In genomic region chr11:59550842-59551650, GRCh38 we compare ENCODE assay signal across 8 cellular contexts. TPM values are rescaled to one million over a fixed set of nuclear protein-coding genes. Genes with fewer than 3 reads are reported as not detected.
DNase-seq lines count a peak whose midpoint lies in the region; ATAC-seq, FAIRE-seq and TF ChIP-seq lines count a peak whose summit lies in the region.

No MANE protein-coding gene starts in this region.

- no peaks in the 10 kb centered on the region for H3K9me1 ChIP-seq in keratinocyte (ENCODE audit: control insufficient read depth, extremely low read depth, insufficient read depth, low read length)

- peaks cover 6% of the 10 kb centered on the region for H3K4me1 ChIP-seq in keratinocyte (ENCODE audit: control insufficient read depth, extremely low read depth, insufficient read depth, low read length)

- dilution Hi-C loops in keratinocyte (cut with MboI; ENCODE audit: extremely low pct_ligation_motif_present, low sequenced_read_pairs) = no loop called here

- H3K36me3 ChIP-seq in WERI-Rb-1 (no peaks in the 10 kb centered on the region), keratinocyte (ENCODE audit: control insufficient read depth in 2 of 2, extremely low read depth in 1 of 2, insufficient read depth in 2 of 2, low read length in 2 of 2) (no peaks in the 10 kb centered on the region)

- H3K9me3 ChIP-seq in WERI-Rb-1 (ENCODE audit: severe bottlenecking) (no peaks in the 10 kb centered on the region), keratinocyte (ENCODE audit: control insufficient read depth, low read depth, low read length) (no peaks in the 10 kb centered on the region)

- H3K27me3 ChIP-seq in WERI-Rb-1 (ENCODE audit: insufficient read depth, low read depth, severe bottlenecking) (no peaks in the 10 kb centered on the region), keratinocyte (ENCODE audit: control insufficient read depth, extremely low read depth, insufficient read depth, low read length) (no peaks in the 10 kb centered on the region)

- TF ChIP-seq CTCF in WERI-Rb-1 (IDR thresholded peaks at IDR 0.05; ENCODE audit: low read depth, low read length) (no peak), cardiac fibroblast (IDR thresholded peaks at IDR 0.05; ENCODE audit: low read depth, low read length) (no peak), keratinocyte (optimal IDR thresholded peaks at IDR 0.05 in 1 of 3, IDR thresholded peaks at IDR 0.05 in 1 of 3, conservative IDR thresholded peaks at IDR 0.05 in 1 of 3; ENCODE audit: extremely low read depth in 1 of 3, insufficient read depth in 2 of 3, low read length in 3 of 3) (no peak)

- peak; percentile 40 for ATAC-seq in GM18505 (IDR thresholded peaks at IDR 0.05; ENCODE audit: unreplicated experiment)
- ATAC-seq in HG03064 (IDR thresholded peaks at IDR 0.05; ENCODE audit: low read depth, unreplicated experiment) = peak; percentile 50

- H2AFZ ChIP-seq in keratinocyte (ENCODE audit: control insufficient read depth, low read length) = peak overlapping the region; percentile 44

- no peak for TF ChIP-seq POLR2A in GM18505 (IDR thresholded peaks at IDR 0.05; ENCODE audit: borderline replicate concordance, extremely low read depth, insufficient read depth, insufficient read length)

- peak overlapping the region; percentile 87 for H3K27ac ChIP-seq in WERI-Rb-1
- peak overlapping the region; percentile 92 for H3K27ac ChIP-seq in keratinocyte (ENCODE audit: control insufficient read depth, insufficient read depth, low read length)

- no peak for FAIRE-seq in keratinocyte (lab: Jason Lieb, UNC)

- DNase-seq in NCI-H2196 treated with DMSO at 0.1 percent for 48 hours (lab: John Stamatoyannopoulos, UW; ENCODE audit: unreplicated experiment) = peak; percentile 43
- peak; percentile 71 for DNase-seq in WERI-Rb-1
- peak; percentile 92 to 98 for DNase-seq in cardiac fibroblast (ENCODE audit: low read depth in 2 of 2)
- DNase-seq in keratinocyte (ENCODE audit: low read depth, low spot score) = no peak
- peak; percentile 57 to 65 for DNase-seq in stimulated activated CD4-positive, alpha-beta T cell treated with anti-CD3 and anti-CD28 coated beads, Interleukin-15, amount 100 ng/mL, for 1 hour (ENCODE audit: low read depth in 1 of 2, low spot score in 1 of 2)
- DNase-seq in HuH-7.5 (ENCODE audit: low spot score) = no peak

- peak overlapping the region; percentile 92 for H3K4me2 ChIP-seq in keratinocyte (ENCODE audit: control insufficient read depth, extremely low read depth, insufficient read depth, low read depth, low read length)

- H3K9ac ChIP-seq in keratinocyte (ENCODE audit: control insufficient read depth, extremely low read depth, insufficient read depth, low read length) = peak overlapping the region; percentile 84

- no peaks in the 10 kb centered on the region for H4K20me1 ChIP-seq in keratinocyte (ENCODE audit: control insufficient read depth, extremely low read depth, insufficient read depth, low read length)

- no peaks in the 10 kb centered on the region for H3K79me2 ChIP-seq in keratinocyte (ENCODE audit: control insufficient read depth, insufficient read depth, low read length)

- H3K4me3 ChIP-seq in WERI-Rb-1 (ENCODE audit: low read depth, low read length) (peak overlapping the region; percentile 53), cardiac fibroblast (replicated peaks in 1 of 2; ENCODE audit: low read depth in 2 of 2, low read length in 2 of 2) (peak overlapping the region; percentile 60 to 61), keratinocyte (ENCODE audit: control insufficient read depth in 2 of 3, extremely low read depth in 1 of 3, insufficient read depth in 2 of 3, low read depth in 1 of 3, low read length in 3 of 3) (peak overlapping the region; percentile 39 to 88 (median 69))

RNA-seq across cellular contexts. Expression of gene OR4D9, which starts 39.7 kb away (rescaled TPM):
- polyA plus RNA-seq in keratinocyte = not detected in 3 replicates
- not detected for polyA plus RNA-seq in keratinocyte (2011; ENCODE audit: low read depth)
- polyA plus RNA-seq in keratinocyte (2011; cell fraction: cytosol; rRNA removed) = not detected in 2 replicates
- polyA plus RNA-seq in keratinocyte (2011; cell fraction: nucleus; rRNA removed) = not detected in 2 replicates
- polyA plus RNA-seq in keratinocyte (2012; ENCODE audit: low replicate concordance) = not detected in 2 replicates
- polyA minus RNA-seq in keratinocyte = not detected in 3 replicates
- not detected for polyA minus RNA-seq in keratinocyte (2011; cell fraction: cytosol; rRNA and poly(A)+ RNA removed)
- not detected in 2 replicates for polyA minus RNA-seq in keratinocyte (2011; cell fraction: nucleus; rRNA and poly(A)+ RNA removed)

RNA-seq across cellular contexts. Expression of gene OR4D11, which starts 47.7 kb away (rescaled TPM):
- polyA plus RNA-seq in keratinocyte = not detected in 3 replicates
- polyA plus RNA-seq in keratinocyte (2011; ENCODE audit: low read depth) = not detected
- not detected in 2 replicates for polyA plus RNA-seq in keratinocyte (2011; cell fraction: cytosol; rRNA removed)
- not detected in 2 replicates for polyA plus RNA-seq in keratinocyte (2011; cell fraction: nucleus; rRNA removed)
- polyA plus RNA-seq in keratinocyte (2012; ENCODE audit: low replicate concordance) = not detected in 2 replicates
- polyA minus RNA-seq in keratinocyte = not detected in 3 replicates
- polyA minus RNA-seq in keratinocyte (2011; cell fraction: cytosol; rRNA and poly(A)+ RNA removed) = not detected
- polyA minus RNA-seq in keratinocyte (2011; cell fraction: nucleus; rRNA and poly(A)+ RNA removed) = not detected in 2 replicates

Comparison
In these comparisons a context has a peak if more than half of its experiments do, and no peak if none do; other contexts are left out.
1. DNase-seq: peak in NCI-H2196 treated with DMSO at 0.1 percent for 48 hours (single experiment), WERI-Rb-1 (single experiment), cardiac fibroblast (2 of 2) and stimulated activated CD4-positive, alpha-beta T cell treated with anti-CD3 and anti-CD28 coated beads, Interleukin-15, amount 100 ng/mL, for 1 hour (2 of 2); none in keratinocyte (single experiment) and HuH-7.5 (single experiment).
2. Peak in every context shown above with its lines, with median percentiles within 50 percentile points of each other: H3K4me3 ChIP-seq.